In the genomic region with DNA sequence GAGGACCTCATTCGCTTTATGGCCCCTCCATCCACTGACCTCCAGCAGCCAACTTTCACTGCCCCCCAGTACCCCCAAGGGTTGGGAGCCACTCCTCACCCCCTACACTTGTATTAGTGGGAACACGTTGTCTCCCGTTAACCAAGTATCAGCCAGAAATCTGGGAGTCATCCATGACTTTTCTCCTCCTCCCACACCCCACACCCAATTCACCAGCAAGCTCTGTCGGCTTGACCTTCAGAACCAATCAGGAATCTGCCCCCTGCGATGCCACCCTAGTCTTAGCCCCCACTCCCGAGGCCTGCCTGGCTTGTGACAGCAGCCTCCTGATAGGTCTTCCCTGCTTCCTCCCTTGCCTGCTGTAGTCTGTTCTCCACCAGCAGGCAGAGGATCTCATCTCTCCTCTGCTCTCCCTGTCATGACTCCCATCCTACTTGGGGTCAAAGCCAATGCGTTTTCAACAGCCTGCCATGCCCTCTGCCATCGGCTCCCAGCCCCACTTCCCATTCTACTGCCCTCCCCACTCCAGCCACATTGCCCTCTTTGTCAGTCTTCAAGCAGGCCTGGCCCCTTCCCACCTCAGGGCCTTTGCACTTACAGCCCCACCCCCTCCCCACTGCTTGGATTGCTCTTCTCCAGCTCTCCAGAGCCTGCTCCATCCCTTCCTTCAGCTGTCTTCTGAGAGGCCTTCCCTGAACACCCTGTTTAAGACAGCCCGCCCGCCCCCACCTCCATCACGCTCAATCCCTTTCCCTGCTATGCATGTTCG, we compare ENCODE assay signal across 14 cellular contexts. TPM values are rescaled to one million over a fixed set of nuclear protein-coding genes. Genes with fewer than 3 reads are reported as not detected.
A peak's percentile ranks its signal among the peaks of the same experiment; 100 is the strongest.
DNase-seq lines count a peak whose midpoint lies in the region; ATAC-seq, FAIRE-seq and TF ChIP-seq lines count a peak whose summit lies in the region.
"Had no signal": no experiment of that assay in that cellular context is flagged by ENCODE, and none has a peak within 500 bp of the region (broad histone marks: within the 10 kb centered on the region; RNA-seq: fewer than 3 reads in every experiment).

No MANE protein-coding gene starts in this region.

- no peaks in the 10 kb centered on the region for H3K9me2 ChIP-seq in Karpas-422 (replicated peaks; ENCODE audit: insufficient read depth, low read length)

- no peaks in the 10 kb centered on the region for H4K20me1 ChIP-seq in Karpas-422 (ENCODE audit: insufficient read depth, low read depth, low read length)
- H4K20me1 ChIP-seq: BLaER1 had no signal

- no peak for TF ChIP-seq POLR2A in GM12892 (IDR thresholded peaks at IDR 0.05; ENCODE audit: low read depth, low read length)

- 90% methylated on average over 12 of the region's 12 CpGs for WGBS in mesenchymal stem cell

- H3K4me3 Mint-ChIP-seq in stimulated activated naive B cell treated with anti-CD40 and anti-IgM and Interleukin-4, amounts not matched to agents 10 μg/mL and 1 μg/mL and 100 μg/mL, for 72 hours, result no peak overlapping the region
- H3K4me3 Mint-ChIP-seq: CD8-positive, alpha-beta memory T cell; GM23338 had no signal

- H4K91ac ChIP-seq in mesenchymal stem cell (ENCODE audit: low read length), result peak overlapping the region; percentile 27

- H3K27me3 Mint-ChIP-seq in stimulated activated naive B cell treated with anti-CD40 and anti-IgM and Interleukin-4, amounts not matched to agents 10 μg/mL and 1 μg/mL and 100 μg/mL, for 72 hours, result no peaks in the 10 kb centered on the region
- H3K27me3 Mint-ChIP-seq: CD8-positive, alpha-beta memory T cell had no signal

- H4K8ac ChIP-seq in mesenchymal stem cell (ENCODE audit: low read length), result no peak overlapping the region

- H3K4me1 ChIP-seq in Karpas-422 (ENCODE audit: low read length) (peaks cover 52% of the 10 kb centered on the region), mesenchymal stem cell (ENCODE audit: control insufficient read depth, insufficient read depth, low read depth, low read length) (peaks cover 16% of the 10 kb centered on the region)
- H3K4me1 ChIP-seq: A549 had no signal

- H3K27me3 ChIP-seq in Karpas-422 (ENCODE audit: low read length) (no peaks in the 10 kb centered on the region), mesenchymal stem cell (ENCODE audit: control insufficient read depth in 1 of 2, insufficient read depth in 1 of 2, low read length in 2 of 2) (peaks cover 0 to 6% of the 10 kb centered on the region in 2 experiments)
- H3K27me3 ChIP-seq: BLaER1 had no signal

- peaks cover 6% of the 10 kb centered on the region for H3K79me1 ChIP-seq in mesenchymal stem cell (replicated peaks; ENCODE audit: low read length, poor library complexity, severe bottlenecking)

- H2BK12ac ChIP-seq in mesenchymal stem cell (ENCODE audit: low read length in 2 of 2), result no peak overlapping the region

- H2BK120ac ChIP-seq in mesenchymal stem cell (ENCODE audit: low read depth, low read length), result no peak overlapping the region

- FAIRE-seq in GM12892 (lab: Jason Lieb, UNC), result peak; percentile 17
- FAIRE-seq: A549, GM18507 had no signal

- no peak overlapping the region for H3K4ac ChIP-seq in mesenchymal stem cell (ENCODE audit: low read depth in 1 of 2, low read length in 2 of 2)

- no peak for ATAC-seq in stimulated activated naive B cell treated with anti-CD40 and anti-IgM and Interleukin-4, amounts not matched to agents 10 μg/mL and 1 μg/mL and 100 μg/mL, for 72 hours (replicated peaks)
- ATAC-seq in GM21447 (IDR thresholded peaks at IDR 0.05; ENCODE audit: unreplicated experiment) (no peak), GM18858 (IDR thresholded peaks at IDR 0.05; ENCODE audit: unreplicated experiment) (no peak)
- ATAC-seq: A549, GM23338 had no signal

- H3K9me3 Mint-ChIP-seq in stimulated activated naive B cell treated with anti-CD40 and anti-IgM and Interleukin-4, amounts not matched to agents 10 μg/mL and 1 μg/mL and 100 μg/mL, for 72 hours, result no peaks in the 10 kb centered on the region
- H3K9me3 Mint-ChIP-seq: CD8-positive, alpha-beta memory T cell; GM23338 had no signal

- peak overlapping the region in 1 of 2 experiments; percentile 21 for H3K14ac ChIP-seq in mesenchymal stem cell (ENCODE audit: low read length in 2 of 2)

- peak overlapping the region; percentile 24 for H2AK5ac ChIP-seq in mesenchymal stem cell (ENCODE audit: low read length, severe bottlenecking)

- H2BK5ac ChIP-seq in mesenchymal stem cell (ENCODE audit: low read depth, low read length, poor library complexity, severe bottlenecking), result no peak overlapping the region

- H3K4me1 Mint-ChIP-seq in stimulated activated naive B cell treated with anti-CD40 and anti-IgM and Interleukin-4, amounts not matched to agents 10 μg/mL and 1 μg/mL and 100 μg/mL, for 72 hours, result peaks cover 36 to 56% of the 10 kb centered on the region in 2 donors
- H3K4me1 Mint-ChIP-seq: CD8-positive, alpha-beta memory T cell had no signal

- peak overlapping the region; percentile 98 for H3K27ac Mint-ChIP-seq in stimulated activated naive B cell treated with anti-CD40 and anti-IgM and Interleukin-4, amounts not matched to agents 10 μg/mL and 1 μg/mL and 100 μg/mL, for 72 hours
- H3K27ac Mint-ChIP-seq: GM23338 had no signal

- no peak overlapping the region for H3K27ac ChIP-seq in Karpas-422 (ENCODE audit: low read length)
- no peak overlapping the region for H3K27ac ChIP-seq in mesenchymal stem cell (ENCODE audit: low read length, poor library complexity, severe bottlenecking)
- no peak overlapping the region for H3K27ac ChIP-seq in caudate nucleus (ENCODE audit: low read depth, low read length)
- H3K27ac ChIP-seq: A549 had no signal

- no peak overlapping the region for H3K4me3 ChIP-seq in Karpas-422 (ENCODE audit: low read length)
- no peak overlapping the region for H3K4me3 ChIP-seq in mesenchymal stem cell (ENCODE audit: insufficient read depth in 1 of 2, low read depth in 1 of 2, low read length in 2 of 2)
- H3K4me3 ChIP-seq: A549, BLaER1, GM23338 had no signal

- no peak overlapping the region for H3K23ac ChIP-seq in mesenchymal stem cell (ENCODE audit: low read length in 2 of 2)

- no peak overlapping the region for H2BK15ac ChIP-seq in mesenchymal stem cell (ENCODE audit: low read depth, poor library complexity, severe bottlenecking)

- H3K9ac ChIP-seq in Karpas-422 (ENCODE audit: low read length), result no peak overlapping the region
- no peak overlapping the region for H3K9ac ChIP-seq in mesenchymal stem cell (ENCODE audit: low read length)

- H3K36me3 Mint-ChIP-seq in stimulated activated naive B cell treated with anti-CD40 and anti-IgM and Interleukin-4, amounts not matched to agents 10 μg/mL and 1 μg/mL and 100 μg/mL, for 72 hours, result peaks cover 0 to 4% of the 10 kb centered on the region in 2 donors

- no peak for DNase-seq in GM12892 (ENCODE audit: insufficient read length)
- DNase-seq in Karpas-422, result no peak
- DNase-seq in mesenchymal stem cell, result no peak
- no peak for DNase-seq in stimulated activated naive B cell treated with anti-CD40 and anti-IgM and Interleukin-4, amounts not matched to agents 10 μg/mL and 1 μg/mL and 100 μg/mL, for 72 hours
- no peak for DNase-seq in caudate nucleus (lab: John Stamatoyannopoulos, UW)
- DNase-seq: CD8-positive, alpha-beta memory T cell; H7 had no signal

- H3K18ac ChIP-seq in mesenchymal stem cell (ENCODE audit: low read depth in 1 of 2, low read length in 2 of 2), result no peak overlapping the region

- no peaks in the 10 kb centered on the region for H3K79me2 ChIP-seq in Karpas-422 (ENCODE audit: low read length)

- H3K4me2 ChIP-seq in Karpas-422 (ENCODE audit: low read depth, low read length, poor library complexity, severe bottlenecking), result peak overlapping the region; percentile 70
- no peak overlapping the region for H3K4me2 ChIP-seq in mesenchymal stem cell (ENCODE audit: low read length, poor library complexity, severe bottlenecking)
- H3K4me2 ChIP-seq: A549, GM23338 had no signal

- no peaks in the 10 kb centered on the region for H3K9me3 ChIP-seq in Karpas-422 (ENCODE audit: low read length)
- no peaks in the 10 kb centered on the region for H3K9me3 ChIP-seq in mesenchymal stem cell (ENCODE audit: control insufficient read depth, low read length)
- H3K9me3 ChIP-seq: A549, BLaER1 had no signal

- H2AFZ ChIP-seq in Karpas-422 (ENCODE audit: low read length) (no peak overlapping the region), mesenchymal stem cell (ENCODE audit: low read depth, low read length) (no peak overlapping the region)
- H2AFZ ChIP-seq: GM23338 had no signal

- H3K36me3 ChIP-seq in Karpas-422 (ENCODE audit: insufficient read depth, low read length) (no peaks in the 10 kb centered on the region), mesenchymal stem cell (ENCODE audit: control insufficient read depth in 1 of 2, insufficient read depth in 2 of 2, low read depth in 1 of 2, low read length in 2 of 2) (no peaks in the 10 kb centered on the region)
- H3K36me3 ChIP-seq: BLaER1 had no signal

RNA-seq across cellular contexts. Expression of a gene that starts 19.4 kb away (rescaled TPM):
- 0.23 TPM for polyA plus RNA-seq in GM12892 (2012; ENCODE audit: missing spikeins)
- not detected in 2 replicates for total RNA-seq in Karpas-422 (2014; rRNA removed; shearing (Covaris generic); ENCODE audit: low replicate concordance)
- 2.1 TPM for polyA plus RNA-seq in mesenchymal stem cell (2013, experiment 1 of 2)
- polyA plus RNA-seq in mesenchymal stem cell (2013, experiment 2 of 2), result 1.8 TPM
- total RNA-seq: HT-29 had no signal
